In the genomic region with DNA sequence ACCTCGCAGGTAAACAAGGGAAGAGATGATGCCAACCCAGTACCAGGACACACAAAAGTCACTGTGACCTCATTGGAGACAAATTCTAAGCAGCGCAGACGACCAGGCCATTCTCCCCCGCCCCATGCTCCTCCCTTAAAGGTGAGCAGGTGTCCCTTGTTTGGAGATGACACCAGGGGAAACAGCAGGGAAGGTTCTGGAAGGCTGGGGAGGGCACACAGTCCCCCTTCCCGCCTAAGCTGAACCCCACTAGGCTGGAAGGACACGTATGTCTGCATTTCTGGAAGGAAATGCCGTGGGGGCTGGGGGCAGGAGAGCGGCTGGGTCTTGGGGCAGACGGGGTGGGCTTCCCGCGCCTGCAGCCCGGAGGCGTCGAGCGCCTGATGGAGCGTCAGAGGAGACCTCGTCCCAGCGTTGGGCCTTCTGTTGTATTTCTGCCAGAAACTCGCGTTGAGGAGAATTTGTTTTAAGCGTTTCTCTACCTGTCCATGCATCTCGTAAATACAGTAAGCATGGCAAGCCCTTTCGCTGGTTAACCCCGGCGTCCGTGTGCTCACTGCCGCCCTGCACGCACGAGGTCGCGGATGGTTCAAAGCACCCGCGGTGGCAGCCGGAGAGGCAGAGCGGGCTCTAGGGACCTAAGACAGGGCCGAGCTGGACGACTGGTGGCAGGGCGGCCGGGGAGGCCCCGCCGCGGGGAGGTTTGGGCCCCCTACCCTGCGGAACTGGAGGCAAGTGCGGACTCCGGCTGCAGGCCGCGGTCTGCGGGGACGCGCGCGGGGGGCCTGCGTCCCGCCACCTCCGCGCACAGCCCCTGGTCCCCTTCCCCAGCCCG, we compare ENCODE assay signal across 9 cellular contexts. TPM values are rescaled to one million over a fixed set of nuclear protein-coding genes. Genes with fewer than 3 reads are reported as not detected.
DNase-seq lines count a peak whose midpoint lies in the region; ATAC-seq and TF ChIP-seq lines count a peak whose summit lies in the region.
"Had no signal": no experiment of that assay in that cellular context is flagged by ENCODE, and none has a peak within 500 bp of the region (broad histone marks: within the 10 kb centered on the region; RNA-seq: fewer than 3 reads in every experiment).

No MANE protein-coding gene starts in this region.

- DNase-seq in NCI-H345 (lab: John Stamatoyannopoulos, UW) (peak; percentile 24), NCI-H345 treated with DMSO at 0.1 percent for 48 hours (lab: John Stamatoyannopoulos, UW; ENCODE audit: unreplicated experiment) (no peak), HuH-7 (ENCODE audit: low spot score) (peak; percentile 66), astrocyte of the hippocampus (ENCODE audit: low read depth, low spot score) (peak; percentile 28), left lobe of liver (ENCODE audit: low spot score) (no peak), thyroid gland (no peak), NK-92 (lab: John Stamatoyannopoulos, UW; ENCODE audit: unreplicated experiment) (no peak), AG08396 (ENCODE audit: low spot score) (no peak)
- DNase-seq: DND-41 had no signal

- no peaks in the 10 kb centered on the region for H3K36me3 ChIP-seq in thyroid gland

- peaks cover 49% of the 10 kb centered on the region for H3K27me3 ChIP-seq in thyroid gland

- TF ChIP-seq POLR2A in thyroid gland (IDR thresholded peaks at IDR 0.05): no peak

- ATAC-seq in left lobe of liver: peak; percentile 40

- H3K4me3 ChIP-seq in thyroid gland (replicated peaks in 1 of 3): peak overlapping the region in 2 of 3 donors; percentile 27 to 45

- intact Hi-C loops in thyroid gland (cut with DNase I): no loop called here

- H3K27ac ChIP-seq in thyroid gland: no peak overlapping the region

- H3K9me3 ChIP-seq in thyroid gland: no peaks in the 10 kb centered on the region

- TF ChIP-seq CTCF in thyroid gland (IDR thresholded peaks at IDR 0.05): no peak

- H3K4me1 ChIP-seq in thyroid gland: peaks cover 22 to 36% of the 10 kb centered on the region in 2 donors

- WGBS in thyroid gland, 2 donors: 5% methylated on average over 17 to 30 of the region's 57 CpGs

RNA-seq across cellular contexts. Expression of a gene that starts 1.2 kb away (rescaled TPM):
- total RNA-seq in left lobe of liver (0.10 TPM), thyroid gland (not detected)

Comparison
In these comparisons a context has a peak if more than half of its experiments do, and no peak if none do; other contexts are left out.
1. DNase-seq: peak in NCI-H345 (single experiment), HuH-7 (single experiment) and astrocyte of the hippocampus (single experiment); none in NCI-H345 treated with DMSO at 0.1 percent for 48 hours (single experiment), left lobe of liver (single experiment), thyroid gland (0 of 2), NK-92 (single experiment) and AG08396 (single experiment).